In genomic region chr16:69831212-69832123, GRCh38 we compare ENCODE assay signal across 14 cellular contexts.
DNase-seq lines count a peak whose midpoint lies in the region; ATAC-seq and TF ChIP-seq lines count a peak whose summit lies in the region.
"Had no signal": no experiment of that assay in that cellular context is flagged by ENCODE, and none has a peak within 500 bp of the region (broad histone marks: within the 10 kb centered on the region; RNA-seq: fewer than 3 reads in every experiment).

No MANE protein-coding gene starts in this region.

- H3K14ac ChIP-seq in mesenchymal stem cell (ENCODE audit: low read length in 2 of 2): no peak overlapping the region

- H3K36me3 Mint-ChIP-seq in HFFc6 (ENCODE audit: low read depth): no peaks in the 10 kb centered on the region
- peaks cover 2% of the 10 kb centered on the region for H3K36me3 Mint-ChIP-seq in chondrocyte (ENCODE audit: low read depth)

- no peak overlapping the region for H3K23ac ChIP-seq in mesenchymal stem cell (ENCODE audit: low read length in 2 of 2)

- H3K9me3 Mint-ChIP-seq in HFFc6 (no peaks in the 10 kb centered on the region), chondrocyte (ENCODE audit: low read depth) (no peaks in the 10 kb centered on the region)
- H3K9me3 Mint-ChIP-seq: activated naive CD4-positive, alpha-beta T cell treated with anti-CD3 and anti-CD28 coated beads for 36 hours; effector memory CD8-positive, alpha-beta T cell; IgD-negative memory B cell; naive B cell had no signal

- WGBS in mesenchymal stem cell: 92% methylated on average over 10 of the region's 13 CpGs

- peaks cover 14% of the 10 kb centered on the region for H3K79me1 ChIP-seq in mesenchymal stem cell (replicated peaks; ENCODE audit: low read length, poor library complexity, severe bottlenecking)

- H2BK15ac ChIP-seq in mesenchymal stem cell (ENCODE audit: low read depth, poor library complexity, severe bottlenecking): no peak overlapping the region

- TF ChIP-seq CTCF in HFFc6 (IDR thresholded peaks at IDR 0.05) (no peak), chondrocyte (IDR thresholded peaks at IDR 0.05) (no peak), upper lobe of right lung (IDR thresholded peaks at IDR 0.05) (no peak)

- DNase-seq in HFFc6 (peak; percentile 3), chondrocyte (ENCODE audit: low spot score) (no peak), mesenchymal stem cell (peak; percentile 55), upper lobe of right lung (no peak), activated gamma-delta T cell (lab: John Stamatoyannopoulos, UW) (no peak), MG63 (no peak)
- no peak for DNase-seq in activated T-cell treated with anti-CD3 and anti-CD28 coated beads, Interleukin-2, amount 50 U/mL, for 1 hour
- DNase-seq: activated CD4-positive, alpha-beta T cell treated with anti-CD3 and anti-CD28 coated beads, Interleukin-2, amount 50 U/mL, for 1 hour; activated naive CD4-positive, alpha-beta T cell treated with anti-CD3 and anti-CD28 coated beads for 36 hours; effector memory CD8-positive, alpha-beta T cell; naive B cell; NCI-H1930; T-helper 17 cell had no signal

- H2AK5ac ChIP-seq in mesenchymal stem cell (ENCODE audit: low read length, severe bottlenecking): no peak overlapping the region

- H3K27ac Mint-ChIP-seq in HFFc6 (peak overlapping the region; percentile 33), chondrocyte (ENCODE audit: unreplicated experiment) (peak overlapping the region; percentile 91)
- H3K27ac Mint-ChIP-seq: activated naive CD4-positive, alpha-beta T cell treated with anti-CD3 and anti-CD28 coated beads for 36 hours; IgD-negative memory B cell; T-helper 17 cell had no signal

- H3K27me3 ChIP-seq in mesenchymal stem cell (ENCODE audit: control insufficient read depth in 1 of 2, insufficient read depth in 1 of 2, low read length in 2 of 2) (no peaks in the 10 kb centered on the region), upper lobe of right lung (no peaks in the 10 kb centered on the region), MG63 (no peaks in the 10 kb centered on the region)

- H3K4me3 ChIP-seq in mesenchymal stem cell (ENCODE audit: insufficient read depth in 1 of 2, low read depth in 1 of 2, low read length in 2 of 2) (no peak overlapping the region), upper lobe of right lung (no peak overlapping the region), MG63 (no peak overlapping the region)

- H3K9me3 ChIP-seq in mesenchymal stem cell (ENCODE audit: control insufficient read depth, low read length) (no peaks in the 10 kb centered on the region), upper lobe of right lung (no peaks in the 10 kb centered on the region), MG63 (no peaks in the 10 kb centered on the region)

- H3K18ac ChIP-seq in mesenchymal stem cell (ENCODE audit: low read depth in 1 of 2, low read length in 2 of 2): no peak overlapping the region

- H2AFZ ChIP-seq in mesenchymal stem cell (ENCODE audit: low read depth, low read length): no peak overlapping the region

- H2BK120ac ChIP-seq in mesenchymal stem cell (ENCODE audit: low read depth, low read length): no peak overlapping the region

- ATAC-seq in upper lobe of right lung: peak; percentile 22
- ATAC-seq: effector memory CD8-positive, alpha-beta T cell; T-helper 17 cell had no signal

- H3K4ac ChIP-seq in mesenchymal stem cell (ENCODE audit: low read depth in 1 of 2, low read length in 2 of 2): no peak overlapping the region

- peak overlapping the region; percentile 61 for H2BK5ac ChIP-seq in mesenchymal stem cell (ENCODE audit: low read depth, low read length, poor library complexity, severe bottlenecking)

- H3K27ac ChIP-seq in mesenchymal stem cell (ENCODE audit: low read length, poor library complexity, severe bottlenecking): peak overlapping the region; percentile 91
- H3K27ac ChIP-seq in upper lobe of right lung: peak overlapping the region; percentile 58

- peaks cover 17% of the 10 kb centered on the region for H3K4me1 ChIP-seq in mesenchymal stem cell (ENCODE audit: control insufficient read depth, insufficient read depth, low read depth, low read length)
- peaks cover 22% of the 10 kb centered on the region for H3K4me1 ChIP-seq in upper lobe of right lung

- no peak overlapping the region for H4K8ac ChIP-seq in mesenchymal stem cell (ENCODE audit: low read length)

- no peaks in the 10 kb centered on the region for H3K27me3 Mint-ChIP-seq in HFFc6 (ENCODE audit: insufficient read depth)
- no peaks in the 10 kb centered on the region for H3K27me3 Mint-ChIP-seq in chondrocyte (ENCODE audit: low read depth)
- H3K27me3 Mint-ChIP-seq: effector memory CD8-positive, alpha-beta T cell; IgD-negative memory B cell; naive B cell; T-helper 17 cell had no signal

- H3K4me1 Mint-ChIP-seq in HFFc6 (ENCODE audit: low read depth) (peaks cover 27% of the 10 kb centered on the region), chondrocyte (ENCODE audit: low read depth) (peaks cover 48% of the 10 kb centered on the region)

- H3K36me3 ChIP-seq in mesenchymal stem cell (ENCODE audit: control insufficient read depth in 1 of 2, insufficient read depth in 2 of 2, low read depth in 1 of 2, low read length in 2 of 2): no peaks in the 10 kb centered on the region
- peaks cover 8% of the 10 kb centered on the region for H3K36me3 ChIP-seq in upper lobe of right lung
- no peaks in the 10 kb centered on the region for H3K36me3 ChIP-seq in MG63

- no peak overlapping the region for H3K4me3 Mint-ChIP-seq in HFFc6
- H3K4me3 Mint-ChIP-seq in chondrocyte (ENCODE audit: unreplicated experiment): no peak overlapping the region
- H3K4me3 Mint-ChIP-seq: activated naive CD4-positive, alpha-beta T cell treated with anti-CD3 and anti-CD28 coated beads for 36 hours; effector memory CD8-positive, alpha-beta T cell; IgD-negative memory B cell; T-helper 17 cell had no signal

- no peak overlapping the region for H3K4me2 ChIP-seq in mesenchymal stem cell (ENCODE audit: low read length, poor library complexity, severe bottlenecking)

- H3K9ac ChIP-seq in mesenchymal stem cell (ENCODE audit: low read length): peak overlapping the region; percentile 39

- no peak overlapping the region for H4K91ac ChIP-seq in mesenchymal stem cell (ENCODE audit: low read length)

- intact Hi-C loops in upper lobe of right lung (cut with DNase I): no loop called here

- no peak overlapping the region for H2BK12ac ChIP-seq in mesenchymal stem cell (ENCODE audit: low read length in 2 of 2)

Comparison
In these comparisons a context has a peak if more than half of its experiments do, and no peak if none do; other contexts are left out.
1. DNase-seq: peak in HFFc6 (single experiment) and mesenchymal stem cell (single experiment); none in chondrocyte (single experiment), upper lobe of right lung (single experiment), activated gamma-delta T cell (single experiment), activated T-cell treated with anti-CD3 and anti-CD28 coated beads, Interleukin-2, amount 50 U/mL, for 1 hour (single experiment) and MG63 (single experiment).